Comparison of ENCODE assay signal across 24 cellular contexts in the genomic region with DNA sequence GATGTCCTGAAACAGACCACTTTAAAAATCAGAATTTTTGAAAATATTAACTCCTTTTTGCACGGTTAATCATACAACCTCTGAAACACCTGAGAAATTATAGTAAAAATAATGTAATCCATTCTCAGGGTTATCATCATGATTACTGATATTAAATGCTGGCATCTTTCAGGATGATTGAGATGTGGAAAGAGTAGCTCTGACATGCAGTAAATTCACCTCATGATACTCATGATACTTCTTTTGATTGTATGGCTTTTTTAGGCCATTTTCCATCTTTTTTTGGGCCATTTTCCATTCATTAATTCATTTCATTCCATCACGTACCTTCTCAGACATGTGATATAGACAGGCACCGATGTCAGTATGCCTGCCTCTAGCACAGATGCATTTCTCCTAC.
"Had no signal": no experiment of that assay in that cellular context is flagged by ENCODE, and none has a peak within 500 bp of the region (broad histone marks: within the 10 kb centered on the region; RNA-seq: fewer than 3 reads in every experiment).

No MANE protein-coding gene starts in this region.

- H3K27me3 ChIP-seq: colonic mucosa, dorsolateral prefrontal cortex, esophagus muscularis mucosa, esophagus squamous epithelium, foreskin keratinocyte, gastrocnemius medialis, gastroesophageal sphincter, heart left ventricle, heart right ventricle had no signal

- H3K9me3 Mint-ChIP-seq: dendritic cell treated with granulocyte-macrophage colony-stimulating factor and Interleukin-4, amounts not matched to agents 40 ng/mL and 50 ng/mL, for 4 days; effector memory CD8-positive, alpha-beta T cell; endodermal cell had no signal

- H3K36me3 ChIP-seq: colonic mucosa, esophagus muscularis mucosa, esophagus squamous epithelium, gastrocnemius medialis, gastroesophageal sphincter, heart left ventricle, heart right ventricle had no signal

- H3K4me3 Mint-ChIP-seq: dendritic cell treated with granulocyte-macrophage colony-stimulating factor and Interleukin-4, amounts not matched to agents 40 ng/mL and 50 ng/mL, for 4 days; effector memory CD8-positive, alpha-beta T cell; endodermal cell had no signal

- DNase-seq: colonic mucosa; cortex of kidney; dermis blood vessel endothelial cell; dorsolateral prefrontal cortex; effector CD4-positive, alpha-beta T cell; effector CD8-positive, alpha-beta T cell; effector memory CD4-positive, alpha-beta T cell; effector memory CD8-positive, alpha-beta T cell; endodermal cell; erythroblast; esophagus squamous epithelium; foreskin fibroblast; foreskin keratinocyte; foreskin melanocyte; gastrocnemius medialis; glutamatergic neuron; head of caudate nucleus; heart left ventricle; heart right ventricle had no signal

- H3K27me3 Mint-ChIP-seq: dendritic cell treated with granulocyte-macrophage colony-stimulating factor and Interleukin-4, amounts not matched to agents 40 ng/mL and 50 ng/mL, for 4 days had no signal

- H3K27ac ChIP-seq: colonic mucosa, coronary artery, epithelial cell of prostate, esophagus muscularis mucosa, esophagus squamous epithelium, foreskin keratinocyte, gastrocnemius medialis, gastroesophageal sphincter had no signal

- H3K27ac Mint-ChIP-seq: dendritic cell treated with granulocyte-macrophage colony-stimulating factor and Interleukin-4, amounts not matched to agents 40 ng/mL and 50 ng/mL, for 4 days; effector memory CD8-positive, alpha-beta T cell; endodermal cell had no signal

- H3K9me3 ChIP-seq: colonic mucosa, esophagus muscularis mucosa, esophagus squamous epithelium, gastrocnemius medialis, gastroesophageal sphincter, heart left ventricle, heart right ventricle had no signal

- H3K4me1 Mint-ChIP-seq: endodermal cell had no signal

- H3K4me3 ChIP-seq: colonic mucosa, coronary artery, dorsolateral prefrontal cortex, esophagus muscularis mucosa, esophagus squamous epithelium, gastrocnemius medialis, gastroesophageal sphincter, heart left ventricle, heart right ventricle had no signal
